ENCODE assay signal across 1 cellular context in genomic region chr2:156892449-156893335, GRCh38.
TF ChIP-seq lines count a peak whose summit lies in the region.

No MANE protein-coding gene starts in this region.

TF ChIP-seq in GM23338, 12 proteins besides CTCF, POLR2A, EP300 and RAD21 (continued from another document):
- no peak for TF ChIP-seq ZNF462 (CRISPR knock-in tag; IDR thresholded peaks at IDR 0.05)
- TF ChIP-seq STAT1 (IDR thresholded peaks at IDR 0.05; ENCODE audit: unreplicated experiment), result no peak
- TF ChIP-seq POLR2AphosphoS5 (IDR thresholded peaks at IDR 0.05; ENCODE audit: low read depth), result no peak
- TF ChIP-seq ETS1 (IDR thresholded peaks at IDR 0.05), result no peak
- no peak for TF ChIP-seq REST (IDR thresholded peaks at IDR 0.05; ENCODE audit: unreplicated experiment)
- no peak for TF ChIP-seq EZH2phosphoT487 (IDR thresholded peaks at IDR 0.05; ENCODE audit: unreplicated experiment)
- no peak for TF ChIP-seq JUNB (IDR thresholded peaks at IDR 0.05; ENCODE audit: unreplicated experiment)
- TF ChIP-seq ZNF114 (CRISPR knock-in tag; IDR thresholded peaks at IDR 0.05), result no peak
- no peak for TF ChIP-seq NANOG (IDR thresholded peaks at IDR 0.05; ENCODE audit: borderline replicate concordance)
- TF ChIP-seq ZNF331 (CRISPR knock-in tag; IDR thresholded peaks at IDR 0.05; ENCODE audit: low read depth), result no peak
